In the genomic region with DNA sequence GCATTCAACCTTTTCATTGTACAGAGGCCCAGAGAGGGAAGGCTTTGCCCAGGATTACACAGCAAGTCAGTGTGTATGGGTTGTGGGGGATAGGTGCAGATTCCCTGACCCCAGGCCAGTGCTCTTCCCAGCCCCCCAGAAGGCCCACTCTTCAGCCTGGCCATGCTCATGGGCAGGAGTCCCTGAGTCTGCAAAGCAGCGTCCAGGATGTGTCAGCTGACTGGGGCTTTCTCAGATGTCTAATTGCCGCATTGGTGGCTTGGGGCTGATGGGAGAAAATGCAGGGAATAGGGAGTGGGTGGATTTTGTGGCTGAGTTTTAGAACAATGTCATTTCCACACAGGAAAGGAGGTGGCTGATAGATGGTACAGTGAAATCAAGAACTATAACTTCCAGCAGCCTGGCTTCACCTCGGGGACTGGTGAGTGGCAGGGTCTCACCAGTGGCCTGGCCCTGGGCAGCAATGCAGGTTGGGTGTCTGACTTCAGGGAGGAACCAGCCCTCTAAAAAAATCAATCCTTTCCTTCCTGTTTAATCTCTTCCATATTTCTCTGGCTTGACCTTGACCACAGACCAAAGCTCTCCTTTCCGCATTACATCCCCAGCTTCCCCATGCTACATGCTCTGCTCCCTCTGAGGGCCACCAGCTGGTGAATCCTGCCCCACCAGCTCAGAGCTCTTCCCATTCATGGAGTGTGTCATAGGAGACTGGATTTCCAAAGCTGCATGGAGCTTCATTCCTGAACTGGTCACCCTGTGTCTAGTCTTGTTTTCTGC, we compare ENCODE assay signal across 10 cellular contexts. TPM values are rescaled to one million over a fixed set of nuclear protein-coding genes. Genes with fewer than 3 reads are reported as not detected.
DNase-seq lines count a peak whose midpoint lies in the region; ATAC-seq, FAIRE-seq and TF ChIP-seq lines count a peak whose summit lies in the region.
"Had no signal": no experiment of that assay in that cellular context is flagged by ENCODE, and none has a peak within 500 bp of the region (broad histone marks: within the 10 kb centered on the region; RNA-seq: fewer than 3 reads in every experiment).

No MANE protein-coding gene starts in this region.

- TF ChIP-seq EP300 in suprapubic skin (IDR thresholded peaks at IDR 0.05) = no peak

- CTCF ChIA-PET in activated CD8-positive, alpha-beta memory T cell treated with anti-CD3 and anti-CD28 coated beads, Interleukin-2, amount 10 ng/mL, durations not matched to agents 7 days and 5 days (lab: Charles Lee) = interaction anchor here (1.3 to 6.8 kb wide), 5 partner anchors 9 to 48 kb away, joined by 4 to 49 read pairs (median 6); a partner anchor contains a TSS
- CTCF ChIA-PET in activated CD4-positive, alpha-beta memory T cell treated with anti-CD3 and anti-CD28 coated beads for 36 hours (lab: Charles Lee) = interaction anchor here (2.2 to 3.8 kb wide), 2 partner anchors 14 to 49 kb away, joined by 8 to 41 read pairs; no protein-coding TSS in a partner anchor

- WGBS in suprapubic skin = 66% methylated on average over 4 of the region's 4 CpGs

- H3K4me1 Mint-ChIP-seq in activated CD8-positive, alpha-beta memory T cell treated with anti-CD3 and anti-CD28 coated beads, Interleukin-2, amount 10 ng/mL, durations not matched to agents 7 days and 5 days = peaks cover 76% of the 10 kb centered on the region
- H3K4me1 Mint-ChIP-seq in activated CD4-positive, alpha-beta memory T cell treated with anti-CD3 and anti-CD28 coated beads for 36 hours (ENCODE audit: low read depth) = peaks cover 72% of the 10 kb centered on the region

- TF ChIP-seq POLR2A in suprapubic skin (IDR thresholded peaks at IDR 0.05) = no peak

- no peak for FAIRE-seq in kidney (lab: Jason Lieb, UNC)

- ATAC-seq in activated CD8-positive, alpha-beta memory T cell treated with anti-CD3 and anti-CD28 coated beads, Interleukin-2, amount 10 ng/mL, durations not matched to agents 7 days and 5 days = no peak
- no peak for ATAC-seq in GM21737 (IDR thresholded peaks at IDR 0.05; ENCODE audit: unreplicated experiment)
- ATAC-seq: right cardiac atrium had no signal

- POLR2A ChIA-PET in activated CD4-positive, alpha-beta memory T cell treated with anti-CD3 and anti-CD28 coated beads for 36 hours (lab: Charles Lee) = interaction anchor here (0.9 to 1.1 kb wide), 5 partner anchors 10 to 114 kb away, joined by 3 to 5 read pairs (median 4); a partner anchor contains a TSS

- peaks cover 0 to 2% of the 10 kb centered on the region in 2 donors for H3K9me3 ChIP-seq in kidney (ENCODE audit: control insufficient read depth in 1 of 2, low read length in 2 of 2)
- H3K9me3 ChIP-seq in suprapubic skin = no peaks in the 10 kb centered on the region
- H3K9me3 ChIP-seq: SJSA1 had no signal

- H3K27me3 Mint-ChIP-seq in activated CD8-positive, alpha-beta memory T cell treated with anti-CD3 and anti-CD28 coated beads, Interleukin-2, amount 10 ng/mL, durations not matched to agents 7 days and 5 days = no peaks in the 10 kb centered on the region
- no peaks in the 10 kb centered on the region for H3K27me3 Mint-ChIP-seq in activated CD4-positive, alpha-beta memory T cell treated with anti-CD3 and anti-CD28 coated beads for 36 hours

- H3K36me3 ChIP-seq in kidney (ENCODE audit: control insufficient read depth in 1 of 2, insufficient read depth in 2 of 2, low read length in 2 of 2) (no peaks in the 10 kb centered on the region), suprapubic skin (no peaks in the 10 kb centered on the region)

- H3K4me3 Mint-ChIP-seq in activated CD8-positive, alpha-beta memory T cell treated with anti-CD3 and anti-CD28 coated beads, Interleukin-2, amount 10 ng/mL, durations not matched to agents 7 days and 5 days = peak overlapping the region; percentile 33
- peak overlapping the region; percentile 75 for H3K4me3 Mint-ChIP-seq in activated CD4-positive, alpha-beta memory T cell treated with anti-CD3 and anti-CD28 coated beads for 36 hours

- H3K36me3 Mint-ChIP-seq in activated CD8-positive, alpha-beta memory T cell treated with anti-CD3 and anti-CD28 coated beads, Interleukin-2, amount 10 ng/mL, durations not matched to agents 7 days and 5 days = peaks cover 56% of the 10 kb centered on the region
- peaks cover 15% of the 10 kb centered on the region for H3K36me3 Mint-ChIP-seq in activated CD4-positive, alpha-beta memory T cell treated with anti-CD3 and anti-CD28 coated beads for 36 hours

- TF ChIP-seq CTCF in kidney (IDR thresholded peaks at IDR 0.05; ENCODE audit: borderline replicate concordance, extremely low read depth, insufficient read depth) (no peak), suprapubic skin (IDR thresholded peaks at IDR 0.05) (no peak)

- H3K27ac ChIP-seq in kidney (ENCODE audit: low read depth in 2 of 2, low read length in 2 of 2) (no peak overlapping the region), suprapubic skin (peak overlapping the region; percentile 66)

- no peak overlapping the region for H3K4me3 ChIP-seq in kidney (ENCODE audit: low read length in 2 of 2)
- no peak overlapping the region for H3K4me3 ChIP-seq in suprapubic skin
- H3K4me3 ChIP-seq: SJSA1 had no signal

- H3K4me1 ChIP-seq in kidney (ENCODE audit: control insufficient read depth in 1 of 2, insufficient read depth in 1 of 2, low read depth in 1 of 2, low read length in 2 of 2) (peaks cover 0 to 10% of the 10 kb centered on the region in 2 donors), suprapubic skin (peaks cover 45% of the 10 kb centered on the region)

- H3K9ac ChIP-seq in kidney (ENCODE audit: low read length in 2 of 2) = no peak overlapping the region

- intact Hi-C loops in activated CD4-positive, alpha-beta memory T cell treated with anti-CD3 and anti-CD28 coated beads for 36 hours (cut with micrococcal nuclease) = loop anchor here (1.0 to 5.0 kb wide), 3 partner anchors 40 to 143 kb away; a partner anchor contains a TSS
- intact Hi-C loops in kidney (cut with DNase I) = no loop called here

- peak overlapping the region; percentile 95 for H3K27ac Mint-ChIP-seq in activated CD8-positive, alpha-beta memory T cell treated with anti-CD3 and anti-CD28 coated beads, Interleukin-2, amount 10 ng/mL, durations not matched to agents 7 days and 5 days
- H3K27ac Mint-ChIP-seq in activated CD4-positive, alpha-beta memory T cell treated with anti-CD3 and anti-CD28 coated beads for 36 hours = peak overlapping the region; percentile 96

- H3K27me3 ChIP-seq in suprapubic skin = no peaks in the 10 kb centered on the region
- H3K27me3 ChIP-seq: SJSA1 had no signal

- no peak for DNase-seq in activated CD8-positive, alpha-beta memory T cell treated with anti-CD3 and anti-CD28 coated beads, Interleukin-2, amount 10 ng/mL, durations not matched to agents 7 days and 5 days
- DNase-seq in activated CD8-positive, alpha-beta memory T cell treated with anti-CD3 and anti-CD28 coated beads, Interleukin-2, amount 50 U/mL, for 48 hours = no peak
- no peak for DNase-seq in activated CD4-positive, alpha-beta memory T cell treated with anti-CD3 and anti-CD28 coated beads for 36 hours
- DNase-seq in kidney (peak; percentile 43), suprapubic skin (ENCODE audit: low spot score in 2 of 2) (no peak), HT-29 (ENCODE audit: low spot score) (no peak), NCI-H1048 (lab: John Stamatoyannopoulos, UW) (no peak)

- peaks cover 6% of the 10 kb centered on the region for H3K9me3 Mint-ChIP-seq in activated CD8-positive, alpha-beta memory T cell treated with anti-CD3 and anti-CD28 coated beads, Interleukin-2, amount 10 ng/mL, durations not matched to agents 7 days and 5 days (ENCODE audit: low read depth)
- H3K9me3 Mint-ChIP-seq in activated CD4-positive, alpha-beta memory T cell treated with anti-CD3 and anti-CD28 coated beads for 36 hours = peaks cover 7% of the 10 kb centered on the region

RNA-seq across cellular contexts. Expression of a gene that starts 14.2 kb away (rescaled TPM):
- 10 to 100 TPM; 28.4 to 49.8 TPM for total RNA-seq in activated CD8-positive, alpha-beta memory T cell treated with anti-CD3 and anti-CD28 coated beads, Interleukin-2, amount 10 ng/mL, durations not matched to agents 7 days and 5 days
- total RNA-seq in activated CD4-positive, alpha-beta memory T cell treated with anti-CD3 and anti-CD28 coated beads for 36 hours = 10 to 100 TPM; 24.7 to 25.8 TPM
- total RNA-seq in kidney = 19.6 TPM
- polyA plus RNA-seq in kidney (ENCODE audit: insufficient read depth, low read depth, low replicate concordance) = 8.3 TPM
- total RNA-seq in suprapubic skin = 1 to 10 TPM; 3.2 to 8.8 (median 5.6) TPM
- 0.10 and 0.28 TPM in 2 replicates for total RNA-seq in HT-29 (2014; rRNA removed; shearing (Covaris generic))

RNA-seq across cellular contexts. Expression of a gene that starts 18.5 kb away (rescaled TPM):
- under 1 TPM in 1 of 2 experiments, not detected in 1; 0.15 TPM for total RNA-seq in activated CD8-positive, alpha-beta memory T cell treated with anti-CD3 and anti-CD28 coated beads, Interleukin-2, amount 10 ng/mL, durations not matched to agents 7 days and 5 days
- total RNA-seq in activated CD4-positive, alpha-beta memory T cell treated with anti-CD3 and anti-CD28 coated beads for 36 hours = not detected
- 0.13 TPM for total RNA-seq in kidney
- polyA plus RNA-seq in kidney (ENCODE audit: insufficient read depth, low read depth, low replicate concordance) = not detected
- not detected for total RNA-seq in suprapubic skin
- total RNA-seq in HT-29 (2014; rRNA removed; shearing (Covaris generic)) = not detected in 2 replicates

RNA-seq across cellular contexts. Expression of a gene that starts 40.0 kb away (rescaled TPM):
- total RNA-seq in activated CD8-positive, alpha-beta memory T cell treated with anti-CD3 and anti-CD28 coated beads, Interleukin-2, amount 10 ng/mL, durations not matched to agents 7 days and 5 days = 100 to 1,000 TPM; 156 to 177 TPM
- total RNA-seq in activated CD4-positive, alpha-beta memory T cell treated with anti-CD3 and anti-CD28 coated beads for 36 hours = 100 to 1,000 TPM; 139 to 144 TPM
- 205 TPM for total RNA-seq in kidney
- 331 TPM for polyA plus RNA-seq in kidney (ENCODE audit: insufficient read depth, low read depth, low replicate concordance)
- total RNA-seq in suprapubic skin = 100 to 1,000 TPM; 128 to 148 (median 130) TPM
- 273 and 289 TPM in 2 replicates for total RNA-seq in HT-29 (2014; rRNA removed; shearing (Covaris generic))
